Comparison of ENCODE assay signal across 19 cellular contexts in genomic region chr4:10924274-10924673, GRCh38.
DNase-seq lines count a peak whose midpoint lies in the region; FAIRE-seq and TF ChIP-seq lines count a peak whose summit lies in the region.
"Had no signal": no experiment of that assay in that cellular context is flagged by ENCODE, and none has a peak within 500 bp of the region (broad histone marks: within the 10 kb centered on the region; RNA-seq: fewer than 3 reads in every experiment).

No MANE protein-coding gene starts in this region.

- no peak overlapping the region for H4K91ac ChIP-seq in H1 (replicated peaks; ENCODE audit: insufficient read length, low read length)

- H3K27me3 Mint-ChIP-seq in progenitor cell of endocrine pancreas: no peaks in the 10 kb centered on the region
- H3K27me3 Mint-ChIP-seq: CD4-positive, alpha-beta memory T cell had no signal

- no peaks in the 10 kb centered on the region for H3K79me2 ChIP-seq in H1 (ENCODE audit: control insufficient read depth in 1 of 2, insufficient read depth in 2 of 2, low read length in 2 of 2)
- H3K79me2 ChIP-seq in mesendoderm (ENCODE audit: control insufficient read depth, insufficient read depth, low read length): no peaks in the 10 kb centered on the region

- no peak overlapping the region for H2BK12ac ChIP-seq in H1 (ENCODE audit: low read depth, low read length)

- H2BK5ac ChIP-seq in H1 (ENCODE audit: low read depth, low read length) (no peak overlapping the region), mesendoderm (ENCODE audit: low read length) (no peak overlapping the region)

- no peak overlapping the region for H3K18ac ChIP-seq in H1 (ENCODE audit: extremely low read depth, low read length)
- peak overlapping the region; percentile 23 for H3K18ac ChIP-seq in mesendoderm (ENCODE audit: low read length)

- 66% methylated on average over 3 of the region's 3 CpGs; no CpG with 5 or more reads in 1 of the 2 experiments for WGBS in H1 (ENCODE audit: extremely low coverage in 1 of 2, insufficient coverage in 1 of 2, insufficient read length in 1 of 2, insufficient replicate concordance in 2 of 2, low coverage in 1 of 2, low lambda C conversion rate in 2 of 2, missing lambda C conversion rate in 1 of 2), 2 experiments
- no CpG with 5 or more reads among the region's 3 CpGs for WGBS in mesendoderm (ENCODE audit: extremely low coverage, insufficient coverage, low lambda C conversion rate)

- H2AK5ac ChIP-seq in H1 (ENCODE audit: low read depth, low read length): no peak overlapping the region
- H2AK5ac ChIP-seq in mesendoderm (ENCODE audit: low read length): no peak overlapping the region

- no peaks in the 10 kb centered on the region for H3K23me2 ChIP-seq in H1 (ENCODE audit: low read depth, low read length)

- H3K27ac ChIP-seq in H1 (ENCODE audit: low read depth, low read length) (no peak overlapping the region), mesendoderm (ENCODE audit: low read depth, low read length) (no peak overlapping the region)

- H3K4me2 ChIP-seq in H1 (ENCODE audit: insufficient read depth in 1 of 2, low read depth in 2 of 2, low read length in 2 of 2) (no peak overlapping the region; a peak in 1 of 4 replicates), mesendoderm (ENCODE audit: low read length) (no peak overlapping the region)

- no peak for TF ChIP-seq RAD21 in H1 (IDR thresholded peaks at IDR 0.05 in 1 of 2, conservative IDR thresholded peaks at IDR 0.05 in 1 of 2; ENCODE audit: low read depth in 2 of 2, low read length in 2 of 2)

- CTCF ChIA-PET in H1 (lab: Charles Lee; ENCODE audit: partially characterized antibody): no interaction called here

- H2BK20ac ChIP-seq in H1 (ENCODE audit: low read length): no peak overlapping the region

- H3K36me3 ChIP-seq in H7 (replicated peaks; ENCODE audit: control insufficient read depth, insufficient read depth, low read length) (no peaks in the 10 kb centered on the region), H1 (ENCODE audit: control insufficient read depth in 2 of 4, insufficient read depth in 4 of 4, low read length in 3 of 4) (no peaks in the 10 kb centered on the region), mesendoderm (ENCODE audit: control insufficient read depth, insufficient read depth, low read length) (no peaks in the 10 kb centered on the region)

- H2BK120ac ChIP-seq in H1 (replicated peaks; ENCODE audit: low read depth, low read length) (no peak overlapping the region), mesendoderm (ENCODE audit: low read depth, low read length) (no peak overlapping the region)

- H3K4me1 Mint-ChIP-seq in progenitor cell of endocrine pancreas (ENCODE audit: low read depth): no peaks in the 10 kb centered on the region
- H3K4me1 Mint-ChIP-seq: CD4-positive, alpha-beta memory T cell had no signal

- H4K8ac ChIP-seq in H1 (ENCODE audit: extremely low read depth, insufficient read depth, low read length): no peak overlapping the region
- H4K8ac ChIP-seq in mesendoderm (ENCODE audit: low read depth, low read length): no peak overlapping the region

- no peak overlapping the region for H3K4ac ChIP-seq in H1 (replicated peaks; ENCODE audit: insufficient read length, low read depth, low read length)
- no peak overlapping the region for H3K4ac ChIP-seq in mesendoderm (ENCODE audit: low read depth, low read length)

- POLR2A ChIA-PET in H1 (lab: Charles Lee; ENCODE audit: partially characterized antibody): no interaction called here

- no peaks in the 10 kb centered on the region for H3K9me3 ChIP-seq in H1 (ENCODE audit: insufficient read depth in 2 of 2, low read depth in 1 of 2, low read length in 1 of 2)

- H3K14ac ChIP-seq in H1 (ENCODE audit: insufficient read length): no peak overlapping the region

- DNase-seq in H7: peak; percentile 5
- peak; percentile 13 for DNase-seq in LHCN-M2 (ENCODE audit: low read depth)
- no peak for DNase-seq in H1 (ENCODE audit: low read depth in 1 of 2, low spot score in 2 of 2)
- DNase-seq in mesendoderm: no peak
- DNase-seq in NK-92 treated with Interleukin-12 subunit alpha and Interleukin-12 subunit beta, amount 100 ng/mL, for 24 hours (lab: John Stamatoyannopoulos, UW): no peak
- no peak for DNase-seq in NCI-H774 (lab: John Stamatoyannopoulos, UW)
- DNase-seq in NCI-H128 (lab: John Stamatoyannopoulos, UW; ENCODE audit: unreplicated experiment): no peak
- no peak for DNase-seq in progenitor cell of endocrine pancreas (ENCODE audit: low spot score, unreplicated experiment)
- DNase-seq: C1 segment of cervical spinal cord; Calu3; CD4-positive, alpha-beta memory T cell; COR-L47; DMS53; DMS79 treated with DMSO at 0.1 percent for 48 hours; GF-D8; GOT3; H9 had no signal

- TF ChIP-seq EP300 in H1 (IDR thresholded peaks at IDR 0.05; ENCODE audit: borderline replicate concordance in 1 of 2, low read depth in 2 of 2, low read length in 2 of 2): no peak

- H3K23ac ChIP-seq in H1 (ENCODE audit: insufficient read length) (no peak overlapping the region), mesendoderm (ENCODE audit: low read length) (no peak overlapping the region)

- H4K5ac ChIP-seq in H1 (ENCODE audit: insufficient read length, low read depth, low read length): no peak overlapping the region
- no peak overlapping the region for H4K5ac ChIP-seq in mesendoderm (ENCODE audit: low read length)

- no peak for TF ChIP-seq CTCF in H1 (IDR thresholded peaks at IDR 0.05; ENCODE audit: control extremely low read depth in 1 of 3, insufficient read depth in 1 of 3, low read depth in 1 of 3, low read length in 3 of 3)
- TF ChIP-seq CTCF in progenitor cell of endocrine pancreas (IDR thresholded peaks at IDR 0.05; ENCODE audit: unreplicated experiment): no peak

- no peaks in the 10 kb centered on the region for H3K79me1 ChIP-seq in H1 (ENCODE audit: low read depth, low read length)
- H3K79me1 ChIP-seq in mesendoderm (ENCODE audit: low read length): no peaks in the 10 kb centered on the region

- H3K9ac ChIP-seq in H1 (replicated peaks in 1 of 4; ENCODE audit: extremely low read depth in 1 of 4, low read depth in 3 of 4, low read length in 3 of 4): no peak overlapping the region
- no peak overlapping the region for H3K9ac ChIP-seq in mesendoderm (ENCODE audit: low read length)

- no peak overlapping the region for H3K4me3 ChIP-seq in H7 (ENCODE audit: insufficient read depth, low read depth, low read length)
- H3K4me3 ChIP-seq in H1 (ENCODE audit: extremely low read depth in 1 of 4, insufficient read depth in 2 of 4, low read depth in 3 of 4, low read length in 4 of 4): no peak overlapping the region
- no peak overlapping the region for H3K4me3 ChIP-seq in mesendoderm (ENCODE audit: low read length)

- H2BK15ac ChIP-seq in H1 (ENCODE audit: low read length): no peak overlapping the region
- no peak overlapping the region for H2BK15ac ChIP-seq in mesendoderm (replicated peaks; ENCODE audit: low read depth)

- no peak overlapping the region for H3K4me3 Mint-ChIP-seq in progenitor cell of endocrine pancreas (ENCODE audit: low read depth)
- H3K4me3 Mint-ChIP-seq: CD4-positive, alpha-beta memory T cell; H9 had no signal

- no peak overlapping the region for H2AFZ ChIP-seq in H1 (ENCODE audit: low read length)

- FAIRE-seq in H1 (lab: Jason Lieb, UNC): peak; percentile 66
- FAIRE-seq: GM12891, GM18507 had no signal

- H3K56ac ChIP-seq in H1 (replicated peaks; ENCODE audit: insufficient read length, low read depth, low read length) (no peak overlapping the region), mesendoderm (ENCODE audit: low read length) (no peak overlapping the region)

- H3K9me3 Mint-ChIP-seq in progenitor cell of endocrine pancreas (ENCODE audit: low read depth): no peaks in the 10 kb centered on the region
- H3K9me3 Mint-ChIP-seq: CD4-positive, alpha-beta memory T cell; H9 had no signal

- H3K27me3 ChIP-seq in H7 (ENCODE audit: control insufficient read depth, insufficient read depth, low read length) (no peaks in the 10 kb centered on the region), H1 (replicated peaks in 1 of 4; ENCODE audit: control insufficient read depth in 3 of 4, extremely low read depth in 1 of 4, insufficient read depth in 3 of 4, low read length in 3 of 4) (no peaks in the 10 kb centered on the region), mesendoderm (ENCODE audit: insufficient read depth, low read length, poor library complexity) (no peaks in the 10 kb centered on the region)

- H3K36me3 Mint-ChIP-seq in progenitor cell of endocrine pancreas (ENCODE audit: insufficient read depth): no peaks in the 10 kb centered on the region
- H3K36me3 Mint-ChIP-seq: CD4-positive, alpha-beta memory T cell had no signal

- H3K27ac Mint-ChIP-seq in progenitor cell of endocrine pancreas: no peak overlapping the region
- H3K27ac Mint-ChIP-seq: CD4-positive, alpha-beta memory T cell had no signal

- TF ChIP-seq POLR2A in H1 (IDR thresholded peaks at IDR 0.05; ENCODE audit: control extremely low read depth in 1 of 2, low read depth in 2 of 2, low read length in 2 of 2): no peak

- H3K4me1 ChIP-seq in H1 (replicated peaks in 1 of 4; ENCODE audit: control insufficient read depth in 3 of 4, insufficient read depth in 4 of 4, low read length in 3 of 4) (peaks cover 0 to 3% (median 1%) of the 10 kb centered on the region in 4 experiments; a peak in 2 of 7 replicates), mesendoderm (ENCODE audit: control insufficient read depth, low read depth, low read length) (no peaks in the 10 kb centered on the region)

- no peaks in the 10 kb centered on the region for H4K20me1 ChIP-seq in H1 (replicated peaks in 1 of 2; ENCODE audit: control insufficient read depth in 1 of 2, insufficient read depth in 2 of 2, low read length in 2 of 2)

TF ChIP-seq in H1, 55 proteins besides CTCF, POLR2A, EP300 and RAD21 (continues in another document):
- no peak for TF ChIP-seq YY1 (IDR thresholded peaks at IDR 0.05; ENCODE audit: low read depth, low read length)
- TF ChIP-seq CREB1 (IDR thresholded peaks at IDR 0.05): no peak
- TF ChIP-seq TEAD4 (IDR thresholded peaks at IDR 0.05; ENCODE audit: low read depth, low read length): no peak
- TF ChIP-seq HDAC6 (IDR thresholded peaks at IDR 0.05; ENCODE audit: low read depth, low read length): no peak
- no peak for TF ChIP-seq KDM1A (IDR thresholded peaks at IDR 0.05; ENCODE audit: borderline replicate concordance, low read length)
- no peak for TF ChIP-seq ZNF274 (IDR thresholded peaks at IDR 0.05; ENCODE audit: borderline replicate concordance, extremely low read depth, low read length)
- no peak for TF ChIP-seq MAX (IDR thresholded peaks at IDR 0.05)
- TF ChIP-seq SP4 (IDR thresholded peaks at IDR 0.05; ENCODE audit: low read length): no peak
- no peak for TF ChIP-seq KDM5A (IDR thresholded peaks at IDR 0.05; ENCODE audit: low read length)
- TF ChIP-seq BACH1 (IDR thresholded peaks at IDR 0.05; ENCODE audit: low read length): no peak

Comparison
In these comparisons a context has a peak if more than half of its experiments do, and no peak if none do; other contexts are left out.
1. DNase-seq: peak in H7 (single experiment) and LHCN-M2 (single experiment); none in H1 (0 of 2), mesendoderm (single experiment), NK-92 treated with Interleukin-12 subunit alpha and Interleukin-12 subunit beta, amount 100 ng/mL, for 24 hours (single experiment), NCI-H774 (single experiment), NCI-H128 (single experiment) and progenitor cell of endocrine pancreas (single experiment).